8 cellular contexts compared by ENCODE assay signal in the genomic region with DNA sequence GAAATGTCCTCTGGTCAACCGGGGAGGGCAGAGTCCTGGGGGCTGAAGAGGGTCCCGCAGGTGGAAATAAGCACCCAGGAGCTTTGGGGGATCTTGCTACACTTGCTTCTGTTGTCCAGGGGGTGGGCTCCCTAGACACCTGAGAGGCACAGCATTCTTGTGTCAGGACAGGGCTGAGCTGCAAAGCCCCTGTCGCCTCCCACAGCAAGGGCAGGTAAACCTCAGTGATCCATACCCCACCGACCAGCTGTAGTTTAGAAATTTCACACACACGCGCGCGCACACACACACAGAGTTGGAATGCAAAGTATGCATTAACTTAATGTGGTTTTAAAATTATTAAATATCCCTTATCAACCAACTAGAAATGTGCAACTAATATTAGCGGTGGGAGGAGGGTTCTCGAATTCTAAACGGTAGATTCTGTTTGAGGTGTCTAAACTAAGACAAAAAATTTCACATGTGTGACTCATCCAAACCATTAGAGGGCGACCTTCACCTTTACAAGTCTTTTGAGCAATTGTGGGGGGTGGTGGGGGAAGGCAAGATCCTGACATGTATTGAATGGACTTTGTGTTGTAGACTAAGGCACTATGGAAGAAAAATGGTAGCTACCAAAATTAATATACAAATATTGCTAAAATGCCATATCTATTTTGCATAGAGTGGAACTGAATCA. TPM values are rescaled to one million over a fixed set of nuclear protein-coding genes. Genes with fewer than 3 reads are reported as not detected.
DNase-seq lines count a peak whose midpoint lies in the region; ATAC-seq and TF ChIP-seq lines count a peak whose summit lies in the region.

No MANE protein-coding gene starts in this region.

- intact Hi-C loops in A673 (cut with micrococcal nuclease; ENCODE audit: unreplicated experiment) = loop anchor here (1.0 to 10.0 kb wide), 5 partner anchors 135 to 1399 kb away; no protein-coding TSS in a partner anchor
- intact Hi-C loops in lower lobe of right lung (cut with DNase I) = no loop called here

- H3K4me3 ChIP-seq in A673 (ENCODE audit: low read depth, low read length, poor library complexity, severe bottlenecking) = peak overlapping the region; percentile 23
- H3K4me3 ChIP-seq in HFF-Myc (replicated peaks; ENCODE audit: low read depth, low read length) = no peak overlapping the region
- no peak overlapping the region for H3K4me3 ChIP-seq in astrocyte of the cerebellum (ENCODE audit: low read depth, low read length)
- no peak overlapping the region for H3K4me3 ChIP-seq in lower lobe of right lung

- CTCF ChIA-PET in A673 (lab: Charles Lee) = interaction anchor here (0.5 to 2.0 kb wide), 9 partner anchors 18 to 1399 kb away, joined by 3 to 26 read pairs (median 4); no protein-coding TSS in a partner anchor

- no peak overlapping the region for H3K27ac ChIP-seq in A673 (ENCODE audit: low read depth, low read length, poor library complexity, severe bottlenecking)
- no peak overlapping the region for H3K27ac ChIP-seq in lower lobe of right lung

- in situ Hi-C loops in astrocyte of the cerebellum (cut with HindIII; ENCODE audit: low sequenced_read_pairs) = no loop called here

- TF ChIP-seq CTCF in A673 (conservative IDR thresholded peaks at IDR 0.05; ENCODE audit: low read depth, low read length) = no peak
- no peak for TF ChIP-seq CTCF in HFF-Myc (IDR thresholded peaks at IDR 0.05; ENCODE audit: low read depth, low read length, missing control alignments)
- no peak for TF ChIP-seq CTCF in astrocyte of the cerebellum (IDR thresholded peaks at IDR 0.05; ENCODE audit: low read depth, low read length, missing control alignments)
- TF ChIP-seq CTCF in lower lobe of right lung (IDR thresholded peaks at IDR 0.05) = no peak

- POLR2A ChIA-PET in A673 (lab: Charles Lee; ENCODE audit: low non-redundant PET) = no interaction called here

- no peaks in the 10 kb centered on the region for H3K36me3 ChIP-seq in A673 (ENCODE audit: insufficient read depth, low read length, poor library complexity, severe bottlenecking)
- no peaks in the 10 kb centered on the region for H3K36me3 ChIP-seq in lower lobe of right lung

- DNase-seq in A673 (ENCODE audit: low spot score) (peak; percentile 83), GM03348 (ENCODE audit: low spot score) (peak; percentile 25), HFF-Myc (ENCODE audit: extremely low read depth, low read depth) (peak; percentile 5), NCI-H1694 (lab: John Stamatoyannopoulos, UW) (peak; percentile 29), astrocyte of the cerebellum (ENCODE audit: low read depth) (peak; percentile 11), lower lobe of right lung (no peak), AG08396 (ENCODE audit: low spot score) (no peak), GM19240 (ENCODE audit: insufficient read length, low spot score) (no peak)

- no peaks in the 10 kb centered on the region for H3K27me3 ChIP-seq in A673 (replicated peaks; ENCODE audit: insufficient read depth, low read depth, low read length, poor library complexity)
- no peaks in the 10 kb centered on the region for H3K27me3 ChIP-seq in lower lobe of right lung (ENCODE audit: low read depth)

- H3K9me3 ChIP-seq in A673 (ENCODE audit: low read depth, low read length, poor library complexity, severe bottlenecking) (no peaks in the 10 kb centered on the region), lower lobe of right lung (no peaks in the 10 kb centered on the region)

- BruUV-seq in A673 (replicated peaks; lab: Mats Ljungman, UMichigan) = no TSS peak

- H3K4me1 ChIP-seq in A673 (ENCODE audit: insufficient read depth, low read length, poor library complexity, severe bottlenecking) (peaks cover 9% of the 10 kb centered on the region), lower lobe of right lung (peaks cover 6% of the 10 kb centered on the region)

- ATAC-seq in lower lobe of right lung = peak; percentile 49 to 66

RNA-seq across cellular contexts. Expression of a gene that starts 34.3 kb away (rescaled TPM):
- total RNA-seq in A673 (2021) = not detected in 2 replicates
- total RNA-seq in lower lobe of right lung = not detected

Comparison
In these comparisons a context has a peak if more than half of its experiments do, and no peak if none do; other contexts are left out.
1. DNase-seq: peak in A673 (single experiment), GM03348 (single experiment), HFF-Myc (single experiment), NCI-H1694 (single experiment) and astrocyte of the cerebellum (single experiment); none in lower lobe of right lung (single experiment), AG08396 (single experiment) and GM19240 (single experiment).